Comparison of ENCODE assay signal across 1 cellular context in genomic region chr1:229098903-229099578, GRCh38.
TF ChIP-seq lines count a peak whose summit lies in the region.

No MANE protein-coding gene starts in this region.

TF ChIP-seq in HepG2, 621 proteins besides CTCF, POLR2A, EP300 and RAD21 (continued from another document and continues in another):
- TF ChIP-seq ZNF558 (CRISPR knock-in tag; IDR thresholded peaks at IDR 0.05; ENCODE audit: borderline replicate concordance) (no peak), SP5 (CRISPR knock-in tag; IDR thresholded peaks at IDR 0.05; ENCODE audit: borderline replicate concordance, low read depth) (0 out of 2 replicates have a peak, but pooled peaks have one; percentile 58), ZNF569 (CRISPR knock-in tag; IDR thresholded peaks at IDR 0.05; ENCODE audit: borderline replicate concordance) (no peak), SKIL (CRISPR knock-in tag; IDR thresholded peaks at IDR 0.05; ENCODE audit: borderline replicate concordance) (peak; percentile 65; the same call in 1 of the 2 replicates), KLF6 (CRISPR knock-in tag; IDR thresholded peaks at IDR 0.05) (peak; percentile 67), HIVEP1 (CRISPR knock-in tag; IDR thresholded peaks at IDR 0.05) (0 out of 2 replicates have a peak, but pooled peaks have one; percentile 53), ZNF335 (CRISPR knock-in tag; IDR thresholded peaks at IDR 0.05) (peak; percentile 69; the same call in 1 of the 2 replicates), SIX4 (CRISPR knock-in tag; IDR thresholded peaks at IDR 0.05) (peak; percentile 78), PRDM15 (CRISPR knock-in tag; IDR thresholded peaks at IDR 0.05) (peak; percentile 97), HMG20A (CRISPR knock-in tag; IDR thresholded peaks at IDR 0.05; ENCODE audit: borderline replicate concordance) (peak; percentile 89), ZUFSP (CRISPR knock-in tag; IDR thresholded peaks at IDR 0.05; ENCODE audit: borderline replicate concordance) (no peak), ZZZ3 (CRISPR knock-in tag; IDR thresholded peaks at IDR 0.05; ENCODE audit: borderline replicate concordance) (no peak), RNF219 (CRISPR knock-in tag; IDR thresholded peaks at IDR 0.05) (no peak; the same call in 1 of the 2 replicates), FOXK1 (CRISPR knock-in tag; IDR thresholded peaks at IDR 0.05; ENCODE audit: borderline replicate concordance, low read depth) (peak; percentile 83), TFE3 (CRISPR knock-in tag; IDR thresholded peaks at IDR 0.05) (peak; percentile 65), NFAT5 (CRISPR knock-in tag; IDR thresholded peaks at IDR 0.05) (no peak), NR2C2 (CRISPR knock-in tag; IDR thresholded peaks at IDR 0.05; ENCODE audit: borderline replicate concordance) (peak; percentile 75; the same call in 1 of the 2 replicates), NPAS2 (CRISPR knock-in tag; IDR thresholded peaks at IDR 0.05; ENCODE audit: borderline replicate concordance) (no peak), KAT7 (CRISPR knock-in tag; IDR thresholded peaks at IDR 0.05; ENCODE audit: borderline replicate concordance) (peak; percentile 76; the same call in 1 of the 2 replicates), ZMAT3 (CRISPR knock-in tag; conservative IDR thresholded peaks at IDR 0.05) (no peak), ZNF547 (CRISPR knock-in tag; IDR thresholded peaks at IDR 0.05) (0 out of 2 replicates have a peak, but pooled peaks have one; percentile 56), HOXA5 (CRISPR knock-in tag; IDR thresholded peaks at IDR 0.05) (peak; percentile 70; the same call in 1 of the 2 replicates), THAP7 (CRISPR knock-in tag; IDR thresholded peaks at IDR 0.05) (no peak), PPARG (CRISPR knock-in tag; conservative IDR thresholded peaks at IDR 0.05) (peak; percentile 90), ZNF383 (CRISPR knock-in tag; IDR thresholded peaks at IDR 0.05; ENCODE audit: borderline replicate concordance) (no peak), RCOR2 (CRISPR knock-in tag; IDR thresholded peaks at IDR 0.05) (peak; percentile 98), NCOA1 (CRISPR knock-in tag; IDR thresholded peaks at IDR 0.05) (no peak), ZNF646 (CRISPR knock-in tag; IDR thresholded peaks at IDR 0.05) (0 out of 2 replicates have a peak, but pooled peaks have one; percentile 19), NONO (IDR thresholded peaks at IDR 0.05) (no peak), NONO (CRISPR knock-in tag; conservative IDR thresholded peaks at IDR 0.05) (peak; percentile 69), ZBTB42 (CRISPR knock-in tag; IDR thresholded peaks at IDR 0.05) (no peak)
